Comparison of ENCODE assay signal across 26 cellular contexts in genomic region chr12:56213878-56214277, GRCh38. TPM values are rescaled to one million over a fixed set of nuclear protein-coding genes. Genes with fewer than 3 reads are reported as not detected.
DNase-seq lines count a peak whose midpoint lies in the region; ATAC-seq and TF ChIP-seq lines count a peak whose summit lies in the region.
"Had no signal": no experiment of that assay in that cellular context is flagged by ENCODE, and none has a peak within 500 bp of the region (broad histone marks: within the 10 kb centered on the region; RNA-seq: fewer than 3 reads in every experiment).

No MANE protein-coding gene starts in this region.

- no peak overlapping the region for H3K4me3 Mint-ChIP-seq in naive thymus-derived CD4-positive, alpha-beta T cell
- no peak overlapping the region for H3K4me3 Mint-ChIP-seq in effector memory CD8-positive, alpha-beta T cell
- H3K4me3 Mint-ChIP-seq: CD4-positive, alpha-beta memory T cell had no signal

- no peak for TF ChIP-seq CTCF in HEK293 (tag by site-specific recombination; IDR thresholded peaks at IDR 0.05)
- TF ChIP-seq CTCF in VCaP (conservative IDR thresholded peaks at IDR 0.05) = no peak
- no peak for TF ChIP-seq CTCF in dorsolateral prefrontal cortex (IDR thresholded peaks at IDR 0.05 in 54 of 56, conservative IDR thresholded peaks at IDR 0.05 in 2 of 56; ENCODE audit: low read depth in 1 of 56, partially characterized antibody in 56 of 56)

- H3K9me3 ChIP-seq in HEK293 (ENCODE audit: control insufficient read depth, insufficient read depth, low read depth, low read length) = no peaks in the 10 kb centered on the region
- H3K9me3 ChIP-seq in naive thymus-derived CD4-positive, alpha-beta T cell (ENCODE audit: control insufficient read depth in 2 of 3, low read length in 3 of 3) = no peaks in the 10 kb centered on the region
- H3K9me3 ChIP-seq: Caco-2, Peyer's patch had no signal

- peaks cover 38 to 74% of the 10 kb centered on the region in 2 experiments for H3K36me3 ChIP-seq in HEK293 (ENCODE audit: control insufficient read depth in 2 of 2, insufficient read depth in 1 of 2, low read length in 2 of 2)
- peaks cover 8 to 62% (median 30%) of the 10 kb centered on the region in 3 experiments for H3K36me3 ChIP-seq in naive thymus-derived CD4-positive, alpha-beta T cell (ENCODE audit: control insufficient read depth in 2 of 3, insufficient read depth in 3 of 3, low read length in 3 of 3)

- DNase-seq in ELR (ENCODE audit: low read depth) (peak; percentile 0), dorsolateral prefrontal cortex (no peak)
- DNase-seq in naive thymus-derived CD4-positive, alpha-beta T cell = no peak
- DNase-seq in effector memory CD8-positive, alpha-beta T cell = no peak
- DNase-seq: C1 segment of cervical spinal cord; Caco-2; CD4-positive, alpha-beta memory T cell; GDM1; KBM-7; NCI-H1092; NCI-H1417 treated with DMSO at 0.1 percent for 48 hours; NCI-H1694 treated with DMSO at 0.1 percent for 48 hours; NCI-H2081; NCI-H2171; NCI-H226; NCI-H510A; NCI-H69; Peyer's patch; SHP77 treated with DMSO at 0.1 percent for 48 hours had no signal

- no peaks in the 10 kb centered on the region for H3K9me3 Mint-ChIP-seq in naive thymus-derived CD4-positive, alpha-beta T cell
- no peaks in the 10 kb centered on the region for H3K9me3 Mint-ChIP-seq in effector memory CD8-positive, alpha-beta T cell
- H3K9me3 Mint-ChIP-seq: CD4-positive, alpha-beta memory T cell had no signal

- H3K36me3 Mint-ChIP-seq in naive thymus-derived CD4-positive, alpha-beta T cell = peaks cover 11 to 38% (median 16%) of the 10 kb centered on the region in 5 donors
- H3K36me3 Mint-ChIP-seq in effector memory CD8-positive, alpha-beta T cell (ENCODE audit: insufficient read depth) = peaks cover 78% of the 10 kb centered on the region

- H3K4me3 ChIP-seq in HEK293 (ENCODE audit: low read depth, low read length) (no peak overlapping the region), dorsolateral prefrontal cortex (no peak overlapping the region)
- H3K4me3 ChIP-seq in naive thymus-derived CD4-positive, alpha-beta T cell (ENCODE audit: low read length) = no peak overlapping the region
- H3K4me3 ChIP-seq: GM12878, Peyer's patch had no signal

- H3K27ac ChIP-seq in HEK293 (ENCODE audit: extremely low read depth, low read depth, low read length) = no peak overlapping the region
- H3K27ac ChIP-seq in VCaP = peak overlapping the region; percentile 98
- peak overlapping the region; percentile 7 for H3K27ac ChIP-seq in naive thymus-derived CD4-positive, alpha-beta T cell (ENCODE audit: low read depth, low read length)
- H3K27ac ChIP-seq in dorsolateral prefrontal cortex = peak overlapping the region in 3 of 59 donors; percentile 1 to 47 (median 24)
- H3K27ac ChIP-seq: Peyer's patch had no signal

- no peaks in the 10 kb centered on the region for H3K27me3 Mint-ChIP-seq in naive thymus-derived CD4-positive, alpha-beta T cell
- H3K27me3 Mint-ChIP-seq in effector memory CD8-positive, alpha-beta T cell = no peaks in the 10 kb centered on the region
- H3K27me3 Mint-ChIP-seq: CD4-positive, alpha-beta memory T cell had no signal

- H3K27me3 ChIP-seq in naive thymus-derived CD4-positive, alpha-beta T cell (ENCODE audit: control insufficient read depth in 2 of 2, insufficient read depth in 2 of 2, low read length in 2 of 2) = no peaks in the 10 kb centered on the region
- no peaks in the 10 kb centered on the region for H3K27me3 ChIP-seq in dorsolateral prefrontal cortex
- H3K27me3 ChIP-seq: Peyer's patch had no signal

- H3K4me1 ChIP-seq in HEK293 (ENCODE audit: control insufficient read depth, insufficient read depth, low read length) = no peaks in the 10 kb centered on the region
- no peaks in the 10 kb centered on the region for H3K4me1 ChIP-seq in naive thymus-derived CD4-positive, alpha-beta T cell (ENCODE audit: control insufficient read depth in 2 of 2, insufficient read depth in 2 of 2, low read length in 2 of 2)
- H3K4me1 ChIP-seq: Caco-2, Peyer's patch had no signal

- CTCF ChIA-PET in HEK293 (lab: Yijun Ruan, JAX) = no interaction called here
- CTCF ChIA-PET in naive thymus-derived CD4-positive, alpha-beta T cell (lab: Charles Lee) = interaction anchor here (0.9 kb wide), 1 partner anchor 13 kb away, joined by 3 read pairs; no protein-coding TSS in a partner anchor

- POLR2A ChIA-PET in HEK293 (lab: Yijun Ruan, JAX) = interaction anchor here (0.6 kb wide), 1 partner anchor 57 kb away, joined by 6 read pairs; no protein-coding TSS in a partner anchor
- POLR2A ChIA-PET in naive thymus-derived CD4-positive, alpha-beta T cell (lab: Charles Lee) = interaction anchor here (0.6 kb wide), 1 partner anchor 121 kb away, joined by 3 read pairs; no protein-coding TSS in a partner anchor

- intact Hi-C loops in naive thymus-derived CD4-positive, alpha-beta T cell (cut with micrococcal nuclease) = no loop called here
- intact Hi-C loops in dorsolateral prefrontal cortex (cut with DNase I) = no loop called here

- H3K4me1 Mint-ChIP-seq in naive thymus-derived CD4-positive, alpha-beta T cell = peaks cover 6 to 18% (median 14%) of the 10 kb centered on the region in 7 donors
- H3K4me1 Mint-ChIP-seq in effector memory CD8-positive, alpha-beta T cell (ENCODE audit: low read depth in 2 of 2) = peaks cover 5 to 6% of the 10 kb centered on the region in 2 donors

- ATAC-seq in naive thymus-derived CD4-positive, alpha-beta T cell = no peak
- ATAC-seq in GM21576 (IDR thresholded peaks at IDR 0.05; ENCODE audit: unreplicated experiment) = no peak
- ATAC-seq in effector memory CD8-positive, alpha-beta T cell (replicated peaks) = no peak
- ATAC-seq: GM12878, HepG2 had no signal

- peak overlapping the region in 2 of 9 donors; percentile 36 to 66 for H3K27ac Mint-ChIP-seq in naive thymus-derived CD4-positive, alpha-beta T cell
- no peak overlapping the region for H3K27ac Mint-ChIP-seq in effector memory CD8-positive, alpha-beta T cell

TF ChIP-seq in HEK293, 187 proteins besides CTCF, POLR2A, EP300 and RAD21:
- peak; percentile 69 for TF ChIP-seq SCRT2 (tag by site-specific recombination; IDR thresholded peaks at IDR 0.05)
- no peak for TF ChIP-seq ZNF112 (tag by site-specific recombination; IDR thresholded peaks at IDR 0.05)
- TF ChIP-seq HIC1 (tag by site-specific recombination; IDR thresholded peaks at IDR 0.05) = no peak

RNA-seq across cellular contexts. Expression of gene RNF41, which starts 7.8 kb away (rescaled TPM):
- total RNA-seq in naive thymus-derived CD4-positive, alpha-beta T cell = 10 to 100 TPM; 31.4 to 44.9 (median 43.1) TPM
- polyA plus RNA-seq in naive thymus-derived CD4-positive, alpha-beta T cell = 10 to 100 TPM; 29.4 to 45.8 TPM
- total RNA-seq in dorsolateral prefrontal cortex = 100 to 1,000 TPM in 18 of 120 experiments, 10 to 100 TPM in 102; 40.1 to 117 (median 86.4) TPM

RNA-seq across cellular contexts. Expression of gene NABP2, which starts 10.3 kb away (rescaled TPM):
- 10 to 100 TPM in 3 of 5 experiments, 1 to 10 TPM in 2; 9.2 to 61.2 (median 11.8) TPM for total RNA-seq in naive thymus-derived CD4-positive, alpha-beta T cell
- polyA plus RNA-seq in naive thymus-derived CD4-positive, alpha-beta T cell = 1 to 10 TPM; 1.0 to 1.6 TPM
- total RNA-seq in dorsolateral prefrontal cortex = 10 to 100 TPM; 32.1 to 66.4 (median 49.1) TPM

RNA-seq across cellular contexts. Expression of gene SLC39A5, which starts 16.0 kb away (rescaled TPM):
- 1 to 10 TPM in 1 of 5 experiments, under 1 TPM in 2, not detected in 2; 0.43 to 1.2 (median 0.77) TPM for total RNA-seq in naive thymus-derived CD4-positive, alpha-beta T cell
- not detected for polyA plus RNA-seq in naive thymus-derived CD4-positive, alpha-beta T cell
- 1 to 10 TPM in 18 of 120 experiments, under 1 TPM in 22, not detected in 80; 0.20 to 2.8 (median 0.97) TPM for total RNA-seq in dorsolateral prefrontal cortex
- total RNA-seq: A673, LHCN-M2 had no signal
- polyA plus RNA-seq: CD4-positive, alpha-beta memory T cell had no signal

RNA-seq across cellular contexts. Expression of gene SMARCC2, which starts 24.6 kb away (rescaled TPM):
- 100 to 1,000 TPM; 118 to 187 (median 149) TPM for total RNA-seq in naive thymus-derived CD4-positive, alpha-beta T cell
- polyA plus RNA-seq in naive thymus-derived CD4-positive, alpha-beta T cell = 10 to 100 TPM; 64.6 to 88.9 TPM
- 100 to 1,000 TPM; 144 to 252 (median 196) TPM for total RNA-seq in dorsolateral prefrontal cortex

RNA-seq across cellular contexts. Expression of gene ANKRD52, which starts 44.3 kb away (rescaled TPM):
- 10 to 100 TPM; 26.9 to 64.4 (median 40.7) TPM for total RNA-seq in naive thymus-derived CD4-positive, alpha-beta T cell
- 1 to 10 TPM; 5.1 to 8.2 TPM for polyA plus RNA-seq in naive thymus-derived CD4-positive, alpha-beta T cell
- total RNA-seq in dorsolateral prefrontal cortex = 10 to 100 TPM; 32.7 to 75.7 (median 55.2) TPM
